ENCODE assay signal across 15 cellular contexts in the genomic region with DNA sequence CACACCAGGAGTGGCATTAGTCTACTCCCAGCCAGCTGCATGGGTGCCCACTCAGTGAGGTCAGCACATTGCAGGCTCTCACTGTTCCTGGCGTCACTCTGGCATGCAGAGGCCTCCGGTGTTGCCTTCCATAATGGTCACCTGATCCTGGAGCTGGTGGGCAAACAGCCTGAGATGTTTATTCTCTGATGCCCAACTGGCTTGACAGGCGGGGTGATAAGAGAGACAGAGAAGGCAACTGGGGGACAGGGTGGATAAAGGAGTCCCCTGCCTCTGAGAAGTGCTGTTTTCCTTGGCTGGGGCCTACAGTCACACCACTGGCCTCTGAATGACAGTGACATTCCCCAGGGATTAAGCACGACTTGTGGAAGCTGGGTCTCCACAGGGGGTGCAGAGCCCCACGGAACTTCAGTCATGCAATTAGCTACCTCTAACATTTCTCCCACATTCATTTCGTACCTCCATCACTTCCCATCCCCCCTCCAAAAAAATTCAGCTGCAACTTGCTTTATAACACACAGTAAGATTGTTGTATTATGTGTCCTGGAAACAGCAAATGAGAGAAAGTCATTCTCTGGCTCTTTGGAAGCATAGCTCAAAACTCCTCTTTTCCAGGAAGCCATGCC. TPM values are rescaled to one million over a fixed set of nuclear protein-coding genes. Genes with fewer than 3 reads are reported as not detected.
A peak's percentile ranks its signal among the peaks of the same experiment; 100 is the strongest.
DNase-seq lines count a peak whose midpoint lies in the region; ATAC-seq and TF ChIP-seq lines count a peak whose summit lies in the region.
"Had no signal": no experiment of that assay in that cellular context is flagged by ENCODE, and none has a peak within 500 bp of the region (broad histone marks: within the 10 kb centered on the region; RNA-seq: fewer than 3 reads in every experiment).

No MANE protein-coding gene starts in this region.

- no peaks in the 10 kb centered on the region for H3K36me3 ChIP-seq in Panc1 (ENCODE audit: control insufficient read depth, insufficient read depth, low read length)
- no peaks in the 10 kb centered on the region for H3K36me3 ChIP-seq in cardiac muscle cell
- H3K36me3 ChIP-seq in CD4-positive, alpha-beta memory T cell (ENCODE audit: insufficient read depth, low read length) = no peaks in the 10 kb centered on the region
- H3K36me3 ChIP-seq in MG63 = no peaks in the 10 kb centered on the region
- H3K36me3 ChIP-seq: SJSA1 had no signal

- H3K4me3 ChIP-seq in Panc1 (ENCODE audit: low read depth in 2 of 2, low read length in 2 of 2) (no peak overlapping the region), cardiac muscle cell (no peak overlapping the region), MG63 (no peak overlapping the region)
- no peak overlapping the region for H3K4me3 ChIP-seq in CD4-positive, alpha-beta memory T cell (ENCODE audit: low read length in 2 of 2)
- H3K4me3 ChIP-seq: SJSA1 had no signal

- no peak overlapping the region for H3K4me3 Mint-ChIP-seq in osteocyte (ENCODE audit: unreplicated experiment)
- H3K4me3 Mint-ChIP-seq in CD4-positive, alpha-beta memory T cell = no peak overlapping the region
- H3K4me3 Mint-ChIP-seq: activated naive CD8-positive, alpha-beta T cell treated with anti-CD3 and anti-CD28 coated beads, Interleukin-2, amount 10 ng/mL, durations not matched to agents 7 days and 5 days had no signal

- intact Hi-C loops in Panc1 (cut with micrococcal nuclease; ENCODE audit: unreplicated experiment) = no loop called here
- intact Hi-C loops in CD4-positive, alpha-beta memory T cell (cut with micrococcal nuclease) = no loop called here

- BruUV-seq in Panc1 (replicated peaks; lab: Mats Ljungman, UMichigan) = no TSS peak

- H3K27ac Mint-ChIP-seq in osteocyte (ENCODE audit: unreplicated experiment) = peak overlapping the region; percentile 71
- H3K27ac Mint-ChIP-seq in CD4-positive, alpha-beta memory T cell = no peak overlapping the region
- H3K27ac Mint-ChIP-seq: activated naive CD8-positive, alpha-beta T cell treated with anti-CD3 and anti-CD28 coated beads, Interleukin-2, amount 10 ng/mL, durations not matched to agents 7 days and 5 days had no signal

- H3K4me1 Mint-ChIP-seq in osteocyte (ENCODE audit: unreplicated experiment) = peaks cover 29% of the 10 kb centered on the region
- peaks cover 10 to 18% (median 12%) of the 10 kb centered on the region in 4 donors for H3K4me1 Mint-ChIP-seq in CD4-positive, alpha-beta memory T cell

- H3K27ac ChIP-seq in Panc1 (ENCODE audit: low read length) = no peak overlapping the region
- peak overlapping the region; percentile 93 for H3K27ac ChIP-seq in cardiac muscle cell
- no peak overlapping the region for H3K27ac ChIP-seq in CD4-positive, alpha-beta memory T cell (ENCODE audit: low read depth, low read length)
- H3K27ac ChIP-seq: SJSA1 had no signal

- H3K9me3 Mint-ChIP-seq in osteocyte (ENCODE audit: unreplicated experiment) = no peaks in the 10 kb centered on the region
- H3K9me3 Mint-ChIP-seq in CD4-positive, alpha-beta memory T cell = no peaks in the 10 kb centered on the region
- H3K9me3 Mint-ChIP-seq: activated naive CD8-positive, alpha-beta T cell treated with anti-CD3 and anti-CD28 coated beads, Interleukin-2, amount 10 ng/mL, durations not matched to agents 7 days and 5 days had no signal

- H3K27me3 ChIP-seq in Panc1 (ENCODE audit: control insufficient read depth, insufficient read depth, low read length) = peaks cover 11% of the 10 kb centered on the region
- no peaks in the 10 kb centered on the region for H3K27me3 ChIP-seq in cardiac muscle cell
- peaks cover 3% of the 10 kb centered on the region for H3K27me3 ChIP-seq in CD4-positive, alpha-beta memory T cell (ENCODE audit: insufficient read depth, low read length)
- peaks cover 14% of the 10 kb centered on the region for H3K27me3 ChIP-seq in MG63
- H3K27me3 ChIP-seq: SJSA1 had no signal

- ATAC-seq in Panc1 = peak; percentile 55
- ATAC-seq in HG02981 (IDR thresholded peaks at IDR 0.05; ENCODE audit: unreplicated experiment) = no peak
- ATAC-seq in HG03571 (IDR thresholded peaks at IDR 0.05; ENCODE audit: unreplicated experiment) = no peak

- POLR2A ChIA-PET in Panc1 (lab: Charles Lee) = no interaction called here
- POLR2A ChIA-PET in CD4-positive, alpha-beta memory T cell (lab: Charles Lee; ENCODE audit: partially characterized antibody) = no interaction called here

- H3K36me3 Mint-ChIP-seq in osteocyte (ENCODE audit: unreplicated experiment) = no peaks in the 10 kb centered on the region
- no peaks in the 10 kb centered on the region for H3K36me3 Mint-ChIP-seq in CD4-positive, alpha-beta memory T cell
- H3K36me3 Mint-ChIP-seq: activated naive CD8-positive, alpha-beta T cell treated with anti-CD3 and anti-CD28 coated beads, Interleukin-2, amount 10 ng/mL, durations not matched to agents 7 days and 5 days had no signal

- H3K9me3 ChIP-seq in Panc1 (ENCODE audit: control insufficient read depth, insufficient read depth, low read depth, low read length) (no peaks in the 10 kb centered on the region), cardiac muscle cell (ENCODE audit: low read depth) (no peaks in the 10 kb centered on the region), MG63 (no peaks in the 10 kb centered on the region)
- no peaks in the 10 kb centered on the region for H3K9me3 ChIP-seq in CD4-positive, alpha-beta memory T cell (ENCODE audit: control insufficient read depth in 1 of 2, low read length in 2 of 2)
- H3K9me3 ChIP-seq: SJSA1 had no signal

- in situ Hi-C loops in Panc1 (cut with HindIII; ENCODE audit: low pct_unique_long_range_greater_than_20kb, low sequenced_read_pairs) = no loop called here

- peak; percentile 48 for DNase-seq in ELF-1 (ENCODE audit: low read depth, low spot score)
- no peak for DNase-seq in Panc1 (ENCODE audit: low read depth, low spot score)
- DNase-seq in cardiac muscle cell (ENCODE audit: low read depth in 1 of 2, low spot score in 1 of 2) = peak in 1 of 2 donors; percentile 77
- DNase-seq in osteocyte (ENCODE audit: extremely low spot score, unreplicated experiment) = no peak
- DNase-seq in CD4-positive, alpha-beta memory T cell = no peak
- no peak for DNase-seq in MG63
- DNase-seq: activated naive CD8-positive, alpha-beta T cell treated with anti-CD3 and anti-CD28 coated beads, Interleukin-2, amount 10 ng/mL, durations not matched to agents 7 days and 5 days; cortex of kidney; NCI-H1417 treated with DMSO at 0.1 percent for 48 hours; NCI-H748 treated with DMSO at 0.1 percent for 48 hours; stimulated activated CD4-positive, alpha-beta T cell treated with anti-CD3 and anti-CD28 coated beads, Interleukin-4, amount 100 ng/mL, for 4 hours; stimulated activated naive CD4-positive, alpha-beta T cell had no signal

- CTCF ChIA-PET in Panc1 (lab: Charles Lee) = interaction anchor here (0.6 kb wide), 1 partner anchor 110 kb away, joined by 4 read pairs; no protein-coding TSS in a partner anchor
- CTCF ChIA-PET in CD4-positive, alpha-beta memory T cell (lab: Charles Lee; ENCODE audit: partially characterized antibody) = interaction anchor here (1.3 kb wide), 1 partner anchor 35 kb away, joined by 3 read pairs; no protein-coding TSS in a partner anchor

- peaks cover 14% of the 10 kb centered on the region for H3K27me3 Mint-ChIP-seq in osteocyte (ENCODE audit: unreplicated experiment)
- peaks cover 12 to 20% of the 10 kb centered on the region in 2 donors for H3K27me3 Mint-ChIP-seq in CD4-positive, alpha-beta memory T cell

- TF ChIP-seq CTCF in Panc1 (IDR thresholded peaks at IDR 0.05) = no peak
- TF ChIP-seq CTCF in cardiac muscle cell (IDR thresholded peaks at IDR 0.05; ENCODE audit: low read depth, low read length) = no peak
- no peak for TF ChIP-seq CTCF in osteocyte (IDR thresholded peaks at IDR 0.05)

- 0 out of 2 replicates have a peak, but pooled peaks cover 3% of the 10 kb centered on the region for H3K4me1 ChIP-seq in Panc1 (ENCODE audit: control insufficient read depth, insufficient read depth, low read length)
- peaks cover 36% of the 10 kb centered on the region for H3K4me1 ChIP-seq in cardiac muscle cell (ENCODE audit: low read depth)
- H3K4me1 ChIP-seq in CD4-positive, alpha-beta memory T cell (ENCODE audit: insufficient read depth, low read length) = peaks cover 15% of the 10 kb centered on the region

RNA-seq across cellular contexts. Expression of gene RBM20, which starts 7.1 kb away (rescaled TPM):
- total RNA-seq in Panc1 (2021; ENCODE audit: unreplicated experiment) = 0.10 TPM
- polyA plus RNA-seq in Panc1 (2012; ENCODE audit: insufficient read length) = 0.40 TPM
- total RNA-seq in cardiac muscle cell = 23.0 and 28.5 TPM in 2 replicates
- polyA plus RNA-seq in cardiac muscle cell = 12.7 and 19.2 TPM in 2 replicates
- total RNA-seq in osteocyte = 1.6 and 2.3 TPM in 2 replicates
- not detected for total RNA-seq in CD4-positive, alpha-beta memory T cell
- under 1 TPM in 1 of 2 donors, not detected in 1; 0.03 TPM for polyA plus RNA-seq in CD4-positive, alpha-beta memory T cell
- total RNA-seq in MG63 (2014; rRNA removed; shearing (Covaris generic); ENCODE audit: low replicate concordance) = not detected in 2 replicates
